In the genomic region with DNA sequence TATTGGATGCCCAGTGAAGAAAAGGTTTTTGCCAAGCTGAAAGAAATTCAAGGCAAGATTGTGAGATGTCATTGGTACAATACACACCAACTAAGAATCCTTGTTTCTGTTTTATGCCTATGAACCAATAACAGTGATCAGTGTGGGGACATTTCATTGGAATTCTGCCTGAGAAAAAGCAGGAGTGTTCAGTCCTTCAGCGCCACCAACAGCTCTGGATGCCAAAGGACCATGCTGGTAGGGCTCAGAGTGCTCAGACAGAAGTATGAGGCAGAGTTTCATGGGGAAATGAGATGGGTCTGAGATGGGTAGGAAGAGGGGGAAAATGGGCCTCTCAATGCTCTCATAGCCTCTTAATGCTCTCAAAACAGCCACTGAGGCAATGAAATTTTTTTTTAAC, we compare ENCODE assay signal across 18 cellular contexts. TPM values are rescaled to one million over a fixed set of nuclear protein-coding genes. Genes with fewer than 3 reads are reported as not detected.
A peak's percentile ranks its signal among the peaks of the same experiment; 100 is the strongest.
DNase-seq lines count a peak whose midpoint lies in the region; ATAC-seq, FAIRE-seq and TF ChIP-seq lines count a peak whose summit lies in the region.
"Had no signal": no experiment of that assay in that cellular context is flagged by ENCODE, and none has a peak within 500 bp of the region (broad histone marks: within the 10 kb centered on the region; RNA-seq: fewer than 3 reads in every experiment).

No MANE protein-coding gene starts in this region.

- H3K9me3 ChIP-seq in HepG2 (ENCODE audit: low read length), result no peaks in the 10 kb centered on the region
- no peaks in the 10 kb centered on the region for H3K9me3 ChIP-seq in right lobe of liver
- no peaks in the 10 kb centered on the region for H3K9me3 ChIP-seq in PC-3 (ENCODE audit: low read length)
- no peaks in the 10 kb centered on the region for H3K9me3 ChIP-seq in Peyer's patch
- no peaks in the 10 kb centered on the region for H3K9me3 ChIP-seq in adrenal gland (replicated peaks in 1 of 3)
- H3K9me3 ChIP-seq: breast epithelium, uterus had no signal

- peaks cover 14% of the 10 kb centered on the region; the same call in 1 of the 2 replicates for H3K4me1 ChIP-seq in HepG2 (ENCODE audit: insufficient read depth, low read length)
- no peaks in the 10 kb centered on the region for H3K4me1 ChIP-seq in right lobe of liver
- peaks cover 12% of the 10 kb centered on the region; the same call in 1 of the 2 replicates for H3K4me1 ChIP-seq in PC-3 (ENCODE audit: insufficient read depth, low read length)
- peaks cover 3% of the 10 kb centered on the region for H3K4me1 ChIP-seq in foreskin keratinocyte
- H3K4me1 ChIP-seq in Peyer's patch, result no peaks in the 10 kb centered on the region
- peaks cover 4 to 9% of the 10 kb centered on the region in 2 donors for H3K4me1 ChIP-seq in adrenal gland (replicated peaks in 1 of 2)
- H3K4me1 ChIP-seq: breast epithelium, uterus had no signal

- TF ChIP-seq RAD21 in HepG2 (CRISPR knock-in tag; IDR thresholded peaks at IDR 0.05), result no peak

- H3K9me2 ChIP-seq in PC-3 (replicated peaks; ENCODE audit: low read length), result no peaks in the 10 kb centered on the region

- H3K4me2 ChIP-seq in HepG2 (ENCODE audit: low read depth, low read length), result peak overlapping the region; percentile 81; the same call in 1 of the 2 replicates
- no peak overlapping the region for H3K4me2 ChIP-seq in PC-3 (ENCODE audit: low read length)

- DNase-seq in HepG2 (ENCODE audit: low spot score) (peak; percentile 7), right lobe of liver (no peak), PC-3 (peak; percentile 21), foreskin keratinocyte (no peak), Peyer's patch (no peak), adrenal gland (no peak), kidney glomerular epithelial cell (lab: John Stamatoyannopoulos, UW) (no peak)
- DNase-seq in stimulated activated CD4-positive, alpha-beta T cell treated with anti-CD3 and anti-CD28 coated beads, Interleukin-1b, Interleukin-23, amount 100 ng/mL, for 48 hours, result no peak
- DNase-seq: activated CD8-positive, alpha-beta memory T cell treated with anti-CD3 and anti-CD28 coated beads, Interleukin-2, amount 50 U/mL, for 4 hours; activated naive CD4-positive, alpha-beta T cell treated with anti-CD3 and anti-CD28 coated beads, Interleukin-2, amount 10 ng/mL, durations not matched to agents 7 days and 5 days; Calu3; effector CD4-positive, alpha-beta T cell; hypothalamus; NCI-H1105 treated with DMSO at 0.1 percent for 48 hours; stimulated activated naive CD8-positive, alpha-beta T cell treated with anti-CD3 and anti-CD28 coated beads, Interleukin-15, amount 100 ng/mL, for 72 hours; uterus had no signal

- in situ Hi-C loops in HepG2 (cut with HindIII; ENCODE audit: extremely low pct_ligation_motif_present, low pct_unique_long_range_greater_than_20kb), result no loop called here

- no TSS peak for BruUV-seq in HepG2 (replicated peaks; lab: Mats Ljungman, UMichigan)
- BruUV-seq in PC-3 (replicated peaks; lab: Mats Ljungman, UMichigan), result no TSS peak

- intact Hi-C loops in HepG2 (cut with micrococcal nuclease; ENCODE audit: unreplicated experiment), result no loop called here
- intact Hi-C loops in right lobe of liver (cut with DNase I), result no loop called here
- intact Hi-C loops in PC-3 (cut with micrococcal nuclease), result loop anchor here (5.0 kb wide), 1 partner anchor 46 kb away; no protein-coding TSS in a partner anchor
- intact Hi-C loops in adrenal gland (cut with DNase I), result loop anchor here in 1 of 2 donors (10.0 kb wide), 1 partner anchor 923 kb away; no protein-coding TSS in a partner anchor

- H3K27me3 ChIP-seq in HepG2 (ENCODE audit: control insufficient read depth in 1 of 2, insufficient read depth in 2 of 2, low read length in 2 of 2), result no peaks in the 10 kb centered on the region; a peak in 1 of 5 replicates
- H3K27me3 ChIP-seq in right lobe of liver, result no peaks in the 10 kb centered on the region
- no peaks in the 10 kb centered on the region for H3K27me3 ChIP-seq in PC-3 (ENCODE audit: low read length)
- no peaks in the 10 kb centered on the region for H3K27me3 ChIP-seq in foreskin keratinocyte
- no peaks in the 10 kb centered on the region for H3K27me3 ChIP-seq in Peyer's patch
- no peaks in the 10 kb centered on the region for H3K27me3 ChIP-seq in adrenal gland
- H3K27me3 ChIP-seq: breast epithelium, uterus had no signal

- no peaks in the 10 kb centered on the region for H4K20me1 ChIP-seq in HepG2 (ENCODE audit: insufficient read depth, low read length)
- no peaks in the 10 kb centered on the region for H4K20me1 ChIP-seq in PC-3 (ENCODE audit: low read length)

- CTCF ChIA-PET in HepG2 (lab: Yijun Ruan, JAX; ENCODE audit: low intra/inter-chr PET ratio, low total read pairs), result interaction anchor here (0.8 kb wide), 1 partner anchor 10 kb away, joined by 3 read pairs; no protein-coding TSS in a partner anchor
- CTCF ChIA-PET in PC-3 (lab: Charles Lee), result no interaction called here

- H3K4me3 ChIP-seq in HepG2 (replicated peaks in 1 of 3; ENCODE audit: insufficient read depth in 1 of 3, low read depth in 2 of 3, low read length in 3 of 3), result no peak overlapping the region
- no peak overlapping the region for H3K4me3 ChIP-seq in right lobe of liver
- H3K4me3 ChIP-seq in PC-3 (ENCODE audit: low read length), result no peak overlapping the region
- no peak overlapping the region for H3K4me3 ChIP-seq in Peyer's patch
- no peak overlapping the region for H3K4me3 ChIP-seq in adrenal gland
- H3K4me3 ChIP-seq: uterus had no signal

- H3K27ac ChIP-seq in HepG2 (ENCODE audit: extremely low read length, insufficient read depth, low read length) (no peak overlapping the region), right lobe of liver (no peak overlapping the region), PC-3 (ENCODE audit: low read length) (no peak overlapping the region), foreskin keratinocyte (no peak overlapping the region), Peyer's patch (no peak overlapping the region), adrenal gland (no peak overlapping the region)
- H3K27ac ChIP-seq: RWPE1 had no signal

- POLR2A ChIA-PET in HepG2 (lab: Yijun Ruan, JAX), result no interaction called here
- POLR2A ChIA-PET in PC-3 (lab: Charles Lee; ENCODE audit: unreplicated experiment), result no interaction called here

- WGBS in HepG2 (ENCODE audit: low lambda C conversion rate), result 50% methylated on average over 1 of the region's 1 CpG
- WGBS in right lobe of liver (ENCODE audit: insufficient coverage, low coverage, low lambda C conversion rate, missing lambda C conversion rate), result 90% methylated on average over 1 of the region's 1 CpG
- 89 to 100% (median 99%) methylated on average over 1 of the region's 1 CpG for WGBS in adrenal gland, 4 donors

- no peaks in the 10 kb centered on the region for H3K79me2 ChIP-seq in HepG2 (ENCODE audit: insufficient read depth, low read length)
- no peaks in the 10 kb centered on the region for H3K79me2 ChIP-seq in PC-3 (ENCODE audit: low read length)

- no peaks in the 10 kb centered on the region for H3F3A ChIP-seq in PC-3 (ENCODE audit: low read length, unreplicated experiment)

- no peak for TF ChIP-seq POLR2A in HepG2 (IDR thresholded peaks at IDR 0.05; ENCODE audit: insufficient read depth in 1 of 2, low read depth in 2 of 2, low read length in 2 of 2)
- no peak for TF ChIP-seq POLR2A in right lobe of liver (IDR thresholded peaks at IDR 0.05)
- no peak for TF ChIP-seq POLR2A in Peyer's patch (IDR thresholded peaks at IDR 0.05)
- TF ChIP-seq POLR2A in adrenal gland (IDR thresholded peaks at IDR 0.05), result no peak

- no peak overlapping the region for H3K9ac ChIP-seq in HepG2 (ENCODE audit: insufficient read depth, low read depth, low read length)
- no peak overlapping the region for H3K9ac ChIP-seq in PC-3 (ENCODE audit: low read length)

- H2AFZ ChIP-seq in HepG2 (ENCODE audit: low read length), result no peak overlapping the region
- H2AFZ ChIP-seq in PC-3 (ENCODE audit: low read length), result no peak overlapping the region

- no peak for FAIRE-seq in HepG2 (lab: Jason Lieb, UNC)

- H3K36me3 ChIP-seq in HepG2 (replicated peaks in 1 of 2; ENCODE audit: control insufficient read depth in 1 of 2, insufficient read depth in 2 of 2, low read length in 2 of 2), result no peaks in the 10 kb centered on the region
- H3K36me3 ChIP-seq in right lobe of liver, result no peaks in the 10 kb centered on the region
- H3K36me3 ChIP-seq in PC-3 (ENCODE audit: low read depth, low read length), result no peaks in the 10 kb centered on the region
- H3K36me3 ChIP-seq in Peyer's patch, result no peaks in the 10 kb centered on the region
- no peaks in the 10 kb centered on the region for H3K36me3 ChIP-seq in adrenal gland (replicated peaks in 1 of 2)
- H3K36me3 ChIP-seq: breast epithelium, uterus had no signal

- ATAC-seq in HepG2 (peak; percentile 74), right lobe of liver (no peak), PC-3 (no peak), foreskin keratinocyte (no peak)

- TF ChIP-seq CTCF in HepG2 (CRISPR knock-in tag; IDR thresholded peaks at IDR 0.05), result peak; percentile 19; the same call in 1 of the 2 replicates
- no peak for TF ChIP-seq CTCF in right lobe of liver (IDR thresholded peaks at IDR 0.05)
- 0 out of 2 replicates have a peak, but pooled peaks have one; percentile 34 for TF ChIP-seq CTCF in PC-3 (conservative IDR thresholded peaks at IDR 0.05; ENCODE audit: low read depth, low read length)
- peak; percentile 25 for TF ChIP-seq CTCF in foreskin keratinocyte (conservative IDR thresholded peaks at IDR 0.05)
- no peak for TF ChIP-seq CTCF in Peyer's patch (IDR thresholded peaks at IDR 0.05)
- no peak for TF ChIP-seq CTCF in adrenal gland (IDR thresholded peaks at IDR 0.05)

- no peak for TF ChIP-seq EP300 in HepG2 (IDR thresholded peaks at IDR 0.05; ENCODE audit: low read depth in 2 of 2, low read length in 2 of 2)
- no peak for TF ChIP-seq EP300 in HepG2 (CRISPR knock-in tag; IDR thresholded peaks at IDR 0.05; ENCODE audit: borderline replicate concordance)

RNA-seq across cellular contexts. Expression of a gene that starts 56.5 kb away (rescaled TPM):
- 13.2 and 19.7 TPM in 2 replicates for total RNA-seq in HepG2 (2016; rRNA removed; fragmentation: Illumina TruSeq; extraction: Trizol)
- 4.6 and 5.8 TPM in 2 replicates for total RNA-seq in HepG2 (2016; cell fraction: cytosol; rRNA removed; fragmentation: Illumina TruSeq; extraction: Trizol; ENCODE audit: low read depth)
- total RNA-seq in HepG2 (2016; cell fraction: insoluble cytoplasmic fraction; rRNA removed; fragmentation: Illumina TruSeq; extraction: Trizol), result 11.7 and 22.0 TPM in 2 replicates
- total RNA-seq in HepG2 (2016; cell fraction: membrane; rRNA removed; fragmentation: Illumina TruSeq; extraction: Trizol), result 4.5 and 4.7 TPM in 2 replicates
- total RNA-seq in HepG2 (2016; cell fraction: nucleus; rRNA removed; fragmentation: Illumina TruSeq; extraction: Trizol), result 9.3 and 9.6 TPM in 2 replicates
- 6.0 and 7.4 TPM in 2 replicates for polyA plus RNA-seq in HepG2 (2011; rRNA removed)
- polyA plus RNA-seq in HepG2 (2011; cell fraction: cytosol; rRNA removed), result 2.3 and 4.4 TPM in 2 replicates
- polyA plus RNA-seq in HepG2 (2011; cell fraction: nucleus; rRNA removed), result 4.9 and 7.8 TPM in 2 replicates
- polyA plus RNA-seq in HepG2 (2012), result 7.0 and 8.1 TPM in 2 replicates
- polyA plus RNA-seq in HepG2 (2016; cell fraction: cytosol; fragmentation: Illumina TruSeq; extraction: Trizol; ENCODE audit: low read depth), result 0.43 TPM in 2 replicates
- 15.8 and 19.0 TPM in 2 replicates for polyA plus RNA-seq in HepG2 (2016; cell fraction: insoluble cytoplasmic fraction; fragmentation: Illumina TruSeq; extraction: Trizol; ENCODE audit: low read depth)
- 1.9 and 2.1 TPM in 2 replicates for polyA plus RNA-seq in HepG2 (2016; cell fraction: membrane; fragmentation: Illumina TruSeq; extraction: Trizol; ENCODE audit: low read depth)
- polyA plus RNA-seq in HepG2 (2016; cell fraction: nucleus; fragmentation: Illumina TruSeq; extraction: Trizol; ENCODE audit: insufficient read depth, low read depth), result 14.9 and 16.5 TPM in 2 replicates
- 1.6 and 6.5 TPM in 2 replicates for polyA minus RNA-seq in HepG2 (2011; rRNA and poly(A)+ RNA removed; ENCODE audit: low replicate concordance)
- 8.3 and 9.0 TPM in 2 replicates for polyA minus RNA-seq in HepG2 (2011; cell fraction: cytosol; rRNA and poly(A)+ RNA removed)
- 10.8 and 12.3 TPM in 2 replicates for polyA minus RNA-seq in HepG2 (2011; cell fraction: nucleus; rRNA and poly(A)+ RNA removed)
- total RNA-seq in right lobe of liver, result 10 to 100 TPM in 5 of 6 experiments, 1 to 10 TPM in 1; 8.4 to 15.2 (median 12.3) TPM
- total RNA-seq in PC-3 (2014; rRNA removed), result 19.0 and 19.9 TPM in 2 replicates
- total RNA-seq in foreskin keratinocyte, result 13.6 and 14.4 TPM in 2 replicates
- polyA plus RNA-seq in foreskin keratinocyte, result 3.9 and 4.5 TPM in 2 replicates
- total RNA-seq in Peyer's patch, result 10 to 100 TPM; 11.3 to 24.8 (median 21.7) TPM
- total RNA-seq in adrenal gland, result 10 to 100 TPM; 15.3 to 33.0 (median 22.2) TPM
- polyA plus RNA-seq in adrenal gland, result 10 to 100 TPM in 1 of 3 donors, 1 to 10 TPM in 2; 7.2 to 21.0 (median 9.0) TPM

RNA-seq across cellular contexts. Expression of a gene that starts 56.6 kb away (rescaled TPM):
- total RNA-seq in HepG2 (2016; rRNA removed; fragmentation: Illumina TruSeq; extraction: Trizol) (131 and 196 TPM in 2 replicates), right lobe of liver (100 to 1,000 TPM; 118 to 212 (median 140) TPM), PC-3 (2014; rRNA removed) (170 and 184 TPM in 2 replicates), foreskin keratinocyte (118 and 136 TPM in 2 replicates), Peyer's patch (100 to 1,000 TPM in 2 of 4 donors, 10 to 100 TPM in 2; 45.4 to 116 (median 93.8) TPM), adrenal gland (100 to 1,000 TPM in 7 of 8 donors, 10 to 100 TPM in 1; 88.5 to 245 (median 176) TPM)
- 111 and 137 TPM in 2 replicates for total RNA-seq in HepG2 (2016; cell fraction: cytosol; rRNA removed; fragmentation: Illumina TruSeq; extraction: Trizol; ENCODE audit: low read depth)
- total RNA-seq in HepG2 (2016; cell fraction: insoluble cytoplasmic fraction; rRNA removed; fragmentation: Illumina TruSeq; extraction: Trizol), result 129 and 192 TPM in 2 replicates
- 114 and 139 TPM in 2 replicates for total RNA-seq in HepG2 (2016; cell fraction: membrane; rRNA removed; fragmentation: Illumina TruSeq; extraction: Trizol)
- 51.5 and 56.2 TPM in 2 replicates for total RNA-seq in HepG2 (2016; cell fraction: nucleus; rRNA removed; fragmentation: Illumina TruSeq; extraction: Trizol)
- polyA plus RNA-seq in HepG2 (2011; rRNA removed) (116 and 157 TPM in 2 replicates), foreskin keratinocyte (280 and 291 TPM in 2 replicates), adrenal gland (100 to 1,000 TPM; 198 to 552 (median 296) TPM)
- polyA plus RNA-seq in HepG2 (2011; cell fraction: cytosol; rRNA removed), result 100 and 170 TPM in 2 replicates
- 23.6 and 25.7 TPM in 2 replicates for polyA plus RNA-seq in HepG2 (2011; cell fraction: nucleus; rRNA removed)
- 135 and 216 TPM in 2 replicates for polyA plus RNA-seq in HepG2 (2012)
- polyA plus RNA-seq in HepG2 (2016; cell fraction: cytosol; fragmentation: Illumina TruSeq; extraction: Trizol; ENCODE audit: low read depth), result 321 and 423 TPM in 2 replicates
- 436 and 450 TPM in 2 replicates for polyA plus RNA-seq in HepG2 (2016; cell fraction: insoluble cytoplasmic fraction; fragmentation: Illumina TruSeq; extraction: Trizol; ENCODE audit: low read depth)
- polyA plus RNA-seq in HepG2 (2016; cell fraction: membrane; fragmentation: Illumina TruSeq; extraction: Trizol; ENCODE audit: low read depth), result 253 and 314 TPM in 2 replicates
- 165 and 176 TPM in 2 replicates for polyA plus RNA-seq in HepG2 (2016; cell fraction: nucleus; fragmentation: Illumina TruSeq; extraction: Trizol; ENCODE audit: insufficient read depth, low read depth)
- polyA minus RNA-seq in HepG2 (2011; rRNA and poly(A)+ RNA removed; ENCODE audit: low replicate concordance), result 10.9 and 31.8 TPM in 2 replicates
- polyA minus RNA-seq in HepG2 (2011; cell fraction: cytosol; rRNA and poly(A)+ RNA removed), result 26.7 and 33.7 TPM in 2 replicates
- polyA minus RNA-seq in HepG2 (2011; cell fraction: nucleus; rRNA and poly(A)+ RNA removed), result 27.7 and 33.6 TPM in 2 replicates

Comparison
In these comparisons a context has a peak if more than half of its experiments do, and no peak if none do; other contexts are left out.
1. DNase-seq: peak in HepG2 (single experiment) and PC-3 (single experiment); none in right lobe of liver (0 of 3), foreskin keratinocyte (0 of 2), Peyer's patch (0 of 3), adrenal gland (0 of 7), kidney glomerular epithelial cell (single experiment) and stimulated activated CD4-positive, alpha-beta T cell treated with anti-CD3 and anti-CD28 coated beads, Interleukin-1b, Interleukin-23, amount 100 ng/mL, for 48 hours (single experiment).
2. CTCF ChIP-seq: peak in HepG2 (single experiment), PC-3 (single experiment) and foreskin keratinocyte (single experiment); none in right lobe of liver (0 of 4), Peyer's patch (0 of 6) and adrenal gland (0 of 6).